ENCODE assay signal across 8 cellular contexts in the genomic region with DNA sequence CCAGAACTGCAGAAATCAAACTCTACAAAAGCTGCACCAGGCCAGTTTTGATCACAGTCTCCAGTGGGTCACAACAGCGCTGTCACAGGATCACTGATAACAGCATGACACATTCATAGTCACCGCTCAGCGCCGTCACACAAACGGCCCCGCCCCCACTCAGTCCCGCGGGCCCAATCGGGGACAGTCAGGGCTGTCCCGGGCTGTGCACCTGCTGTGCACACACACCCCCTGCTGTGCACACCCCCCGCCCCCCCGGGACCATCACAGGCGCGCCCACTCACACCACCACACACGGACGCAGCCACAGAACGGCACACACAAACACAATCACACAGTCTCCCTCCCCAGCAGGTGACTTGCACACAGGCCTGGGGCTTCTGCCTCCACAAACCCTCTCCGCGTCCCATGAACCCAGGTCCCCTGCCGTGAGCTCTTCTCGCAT. TPM values are rescaled to one million over a fixed set of nuclear protein-coding genes. Genes with fewer than 3 reads are reported as not detected.
A peak's percentile ranks its signal among the peaks of the same experiment; 100 is the strongest.
DNase-seq lines count a peak whose midpoint lies in the region; ATAC-seq, FAIRE-seq and TF ChIP-seq lines count a peak whose summit lies in the region.

No MANE protein-coding gene starts in this region.

- H3K27me3 ChIP-seq in gastroesophageal sphincter (no peaks in the 10 kb centered on the region), neutrophil (no peaks in the 10 kb centered on the region), suprapubic skin (no peaks in the 10 kb centered on the region), Caco-2 (replicated peaks; ENCODE audit: control insufficient read depth, insufficient read depth, low read length) (no peaks in the 10 kb centered on the region)

- H3K27ac Mint-ChIP-seq in activated T-helper 2 cell treated with anti-CD3 and anti-CD28 coated beads, Interferon-gamma antibody, Interleukin-2, Interleukin-4, amounts not matched to agents 10 μg/mL and 5 μg/mL and 100 μg/mL, durations not matched to agents 14 hours and 24 hours and 36 hours: peak overlapping the region; percentile 89
- no peak overlapping the region for H3K27ac Mint-ChIP-seq in Caco-2 (ENCODE audit: unreplicated experiment)

- DNase-seq in GM18507 (ENCODE audit: extremely low spot score, insufficient read length, low read depth) (peak; percentile 54), suprapubic skin (ENCODE audit: low spot score in 2 of 2) (peak in 1 of 2 donors; percentile 77), Caco-2 (no peak)
- peak; percentile 81 for DNase-seq in activated T-helper 2 cell treated with anti-CD3 and anti-CD28 coated beads, Interferon-gamma antibody, Interleukin-2, Interleukin-4, amounts not matched to agents 10 μg/mL and 5 μg/mL and 100 μg/mL, durations not matched to agents 14 hours and 24 hours and 36 hours (ENCODE audit: low spot score)

- H3K4me1 ChIP-seq in gastroesophageal sphincter (peaks cover 0 to 22% (median 6%) of the 10 kb centered on the region in 3 donors), neutrophil (ENCODE audit: control insufficient read depth in 1 of 2, insufficient read depth in 1 of 2, low read depth in 1 of 2, low read length in 1 of 2) (peaks cover 12 to 18% of the 10 kb centered on the region in 2 experiments), suprapubic skin (peaks cover 9% of the 10 kb centered on the region), Caco-2 (no peaks in the 10 kb centered on the region)

- ATAC-seq in HG03025 (IDR thresholded peaks at IDR 0.05; ENCODE audit: low FRiP score, unreplicated experiment) (peak; percentile 79), gastroesophageal sphincter (peak; percentile 73)

- H3K4me3 Mint-ChIP-seq in activated T-helper 2 cell treated with anti-CD3 and anti-CD28 coated beads, Interferon-gamma antibody, Interleukin-2, Interleukin-4, amounts not matched to agents 10 μg/mL and 5 μg/mL and 100 μg/mL, durations not matched to agents 14 hours and 24 hours and 36 hours (ENCODE audit: low read depth): peak overlapping the region; percentile 87
- H3K4me3 Mint-ChIP-seq in Caco-2 (ENCODE audit: unreplicated experiment): no peak overlapping the region

- FAIRE-seq in GM18507 (lab: Jason Lieb, UNC): peak; percentile 74

- H3K27me3 Mint-ChIP-seq in activated T-helper 2 cell treated with anti-CD3 and anti-CD28 coated beads, Interferon-gamma antibody, Interleukin-2, Interleukin-4, amounts not matched to agents 10 μg/mL and 5 μg/mL and 100 μg/mL, durations not matched to agents 14 hours and 24 hours and 36 hours (ENCODE audit: low read depth): no peaks in the 10 kb centered on the region
- no peaks in the 10 kb centered on the region for H3K27me3 Mint-ChIP-seq in Caco-2 (ENCODE audit: insufficient read depth, unreplicated experiment)

- peaks cover 17% of the 10 kb centered on the region for H3K4me1 Mint-ChIP-seq in activated T-helper 2 cell treated with anti-CD3 and anti-CD28 coated beads, Interferon-gamma antibody, Interleukin-2, Interleukin-4, amounts not matched to agents 10 μg/mL and 5 μg/mL and 100 μg/mL, durations not matched to agents 14 hours and 24 hours and 36 hours (ENCODE audit: low read depth)
- H3K4me1 Mint-ChIP-seq in Caco-2 (ENCODE audit: low read depth, unreplicated experiment): no peaks in the 10 kb centered on the region

- CTCF ChIA-PET in Caco-2 (lab: Charles Lee): no interaction called here

- H3K36me3 ChIP-seq in gastroesophageal sphincter: peaks cover 0 to 21% of the 10 kb centered on the region in 2 donors
- no peaks in the 10 kb centered on the region for H3K36me3 ChIP-seq in neutrophil
- H3K36me3 ChIP-seq in suprapubic skin: peaks cover 5% of the 10 kb centered on the region
- H3K36me3 ChIP-seq in Caco-2 (ENCODE audit: control insufficient read depth, insufficient read depth, low read length): no peaks in the 10 kb centered on the region

- H3K9me3 Mint-ChIP-seq in activated T-helper 2 cell treated with anti-CD3 and anti-CD28 coated beads, Interferon-gamma antibody, Interleukin-2, Interleukin-4, amounts not matched to agents 10 μg/mL and 5 μg/mL and 100 μg/mL, durations not matched to agents 14 hours and 24 hours and 36 hours: peaks cover 45% of the 10 kb centered on the region
- H3K9me3 Mint-ChIP-seq in Caco-2 (ENCODE audit: unreplicated experiment): peaks cover 29% of the 10 kb centered on the region

- H3K36me3 Mint-ChIP-seq in activated T-helper 2 cell treated with anti-CD3 and anti-CD28 coated beads, Interferon-gamma antibody, Interleukin-2, Interleukin-4, amounts not matched to agents 10 μg/mL and 5 μg/mL and 100 μg/mL, durations not matched to agents 14 hours and 24 hours and 36 hours (ENCODE audit: low read depth): peaks cover 57% of the 10 kb centered on the region
- no peaks in the 10 kb centered on the region for H3K36me3 Mint-ChIP-seq in Caco-2 (ENCODE audit: insufficient read depth, unreplicated experiment)

- H3K9me3 ChIP-seq in gastroesophageal sphincter (no peaks in the 10 kb centered on the region), neutrophil (peaks cover 2% of the 10 kb centered on the region), suprapubic skin (peaks cover 5% of the 10 kb centered on the region), Caco-2 (peaks cover 16% of the 10 kb centered on the region)

- POLR2A ChIA-PET in Caco-2 (lab: Charles Lee): no interaction called here

- TF ChIP-seq EP300 in gastroesophageal sphincter (IDR thresholded peaks at IDR 0.05) (no peak), suprapubic skin (IDR thresholded peaks at IDR 0.05) (no peak)

- TF ChIP-seq POLR2A in gastroesophageal sphincter (IDR thresholded peaks at IDR 0.05) (no peak), suprapubic skin (IDR thresholded peaks at IDR 0.05) (no peak)

- TF ChIP-seq CTCF in gastroesophageal sphincter (IDR thresholded peaks at IDR 0.05) (no peak), neutrophil (IDR thresholded peaks at IDR 0.05) (no peak), suprapubic skin (IDR thresholded peaks at IDR 0.05) (no peak), Caco-2 (IDR thresholded peaks at IDR 0.05; ENCODE audit: insufficient read depth in 1 of 2, low read depth in 1 of 2, low read length in 1 of 2, severe bottlenecking in 1 of 2, unreplicated experiment in 1 of 2) (no peak)

- peak overlapping the region; percentile 17 to 90 (median 89) for H3K27ac ChIP-seq in gastroesophageal sphincter
- H3K27ac ChIP-seq in neutrophil: peak overlapping the region; percentile 47
- peak overlapping the region; percentile 79 for H3K27ac ChIP-seq in suprapubic skin

- H3K4me3 ChIP-seq in gastroesophageal sphincter: peak overlapping the region; percentile 55 to 85
- H3K4me3 ChIP-seq in neutrophil (ENCODE audit: low read depth in 1 of 2, low read length in 1 of 2): peak overlapping the region; percentile 75 to 79
- peak overlapping the region; percentile 71 for H3K4me3 ChIP-seq in suprapubic skin
- no peak overlapping the region for H3K4me3 ChIP-seq in Caco-2 (ENCODE audit: low read depth, low read length)

- 0% methylated on average over 1 of the region's 21 CpGs; no CpG with 5 or more reads in 1 of the 2 donors for WGBS in gastroesophageal sphincter (ENCODE audit: low coverage in 1 of 2), 2 donors
- WGBS in suprapubic skin: 0% methylated on average over 18 of the region's 21 CpGs

- intact Hi-C loops in activated T-helper 2 cell treated with anti-CD3 and anti-CD28 coated beads, Interferon-gamma antibody, Interleukin-2, Interleukin-4, amounts not matched to agents 10 μg/mL and 5 μg/mL and 100 μg/mL, durations not matched to agents 14 hours and 24 hours and 36 hours (cut with micrococcal nuclease): loop anchor here (1.0 to 2.0 kb wide), 4 partner anchors 31 to 115 kb away; a partner anchor contains a TSS
- intact Hi-C loops in Caco-2 (cut with micrococcal nuclease; ENCODE audit: unreplicated experiment): no loop called here

- no TSS peak for BruUV-seq in Caco-2 (replicated peaks; lab: Mats Ljungman, UMichigan)

TF ChIP-seq in PFSK-1, 5 proteins besides CTCF, POLR2A, EP300 and RAD21:
- 0 out of 2 replicates have a peak, but pooled peaks have one; percentile 12 for TF ChIP-seq SIN3A (IDR thresholded peaks at IDR 0.05; ENCODE audit: borderline replicate concordance, insufficient read depth, low read length)
- no peak for TF ChIP-seq POLR2AphosphoS5 (IDR thresholded peaks at IDR 0.05; ENCODE audit: low read depth, low read length)

RNA-seq across cellular contexts. Expression of a gene that starts 0.4 kb away (rescaled TPM):
- 7.8 TPM for polyA plus RNA-seq in PFSK-1 (2012; ENCODE audit: insufficient read length, low read depth)
- 8.8 and 10.8 TPM in 2 replicates for total RNA-seq in activated T-helper 2 cell treated with anti-CD3 and anti-CD28 coated beads, Interferon-gamma antibody, Interleukin-2, Interleukin-4, amounts not matched to agents 10 μg/mL and 5 μg/mL and 100 μg/mL, durations not matched to agents 14 hours and 24 hours and 36 hours
- total RNA-seq in gastroesophageal sphincter (10 to 100 TPM in 2 of 4 donors, 1 to 10 TPM in 2; 6.9 to 26.0 (median 16.6) TPM), suprapubic skin (10 to 100 TPM in 1 of 4 donors, under 1 TPM in 3; 0.62 to 11.7 (median 0.86) TPM), Caco-2 (2022) (0.12 and 0.50 TPM in 2 replicates)

RNA-seq across cellular contexts. Expression of a gene that starts 31.6 kb away (rescaled TPM):
- polyA plus RNA-seq in PFSK-1 (2012; ENCODE audit: insufficient read length, low read depth): 3.2 TPM
- 14.8 and 15.2 TPM in 2 replicates for total RNA-seq in activated T-helper 2 cell treated with anti-CD3 and anti-CD28 coated beads, Interferon-gamma antibody, Interleukin-2, Interleukin-4, amounts not matched to agents 10 μg/mL and 5 μg/mL and 100 μg/mL, durations not matched to agents 14 hours and 24 hours and 36 hours
- 10 to 100 TPM; 13.2 to 25.2 (median 16.2) TPM for total RNA-seq in gastroesophageal sphincter
- total RNA-seq in suprapubic skin: 10 to 100 TPM in 2 of 4 donors, 1 to 10 TPM in 2; 7.0 to 13.3 (median 10.7) TPM
- total RNA-seq in Caco-2 (2022): 5.6 and 10.5 TPM in 2 replicates

Comparison
In these comparisons a context has a peak if more than half of its experiments do, and no peak if none do; other contexts are left out.
1. DNase-seq: peak in GM18507 (single experiment) and activated T-helper 2 cell treated with anti-CD3 and anti-CD28 coated beads, Interferon-gamma antibody, Interleukin-2, Interleukin-4, amounts not matched to agents 10 μg/mL and 5 μg/mL and 100 μg/mL, durations not matched to agents 14 hours and 24 hours and 36 hours (single experiment); none in Caco-2 (0 of 2).
2. Peak in every context shown above with its lines, with median percentiles within 50 percentile points of each other: H3K27ac ChIP-seq.